7 cellular contexts compared by ENCODE assay signal in genomic region chr11:1254733-1255132, GRCh38. TPM values are rescaled to one million over a fixed set of nuclear protein-coding genes. Genes with fewer than 3 reads are reported as not detected.
"Had no signal": no experiment of that assay in that cellular context is flagged by ENCODE, and none has a peak within 500 bp of the region (broad histone marks: within the 10 kb centered on the region; RNA-seq: fewer than 3 reads in every experiment).

No MANE protein-coding gene starts in this region.

- ATAC-seq: GM23338, HepG2, K562 had no signal

- H3K4me3 ChIP-seq: GM23338, K562 had no signal

- H2AFZ ChIP-seq: GM23338 had no signal

- H3K27ac ChIP-seq: HL-60 had no signal

- DNase-seq: H9, HCEC 1CT had no signal

- H3K4me2 ChIP-seq: GM23338 had no signal

RNA-seq across cellular contexts. Expression of gene MUC5B, which starts 31.9 kb away (rescaled TPM):
- total RNA-seq: H9, HepG2 had no signal
- polyA plus RNA-seq: IgD-negative memory B cell had no signal
